Comparison of ENCODE assay signal across 18 cellular contexts in the genomic region with DNA sequence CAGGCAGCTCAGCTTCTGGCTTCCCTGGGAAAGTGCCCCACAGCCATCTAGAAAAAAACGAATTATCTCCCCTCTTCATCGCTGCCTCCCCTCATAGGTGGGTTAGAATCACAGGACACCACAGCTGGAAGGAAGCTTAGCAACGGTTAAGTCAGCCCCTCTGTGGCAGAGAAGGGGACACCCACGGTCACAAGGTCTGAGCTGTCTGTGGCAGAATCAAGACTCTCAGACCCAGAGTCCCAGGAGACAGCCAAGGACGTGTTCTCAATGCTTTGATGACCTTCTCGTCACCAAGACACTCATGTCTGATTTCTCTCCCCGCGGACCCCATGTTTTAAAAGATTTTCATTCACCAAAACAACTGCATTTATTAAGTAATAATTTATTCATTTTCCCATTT.
A peak's percentile ranks its signal among the peaks of the same experiment; 100 is the strongest.
DNase-seq lines count a peak whose midpoint lies in the region; ATAC-seq, FAIRE-seq and TF ChIP-seq lines count a peak whose summit lies in the region.
"Had no signal": no experiment of that assay in that cellular context is flagged by ENCODE, and none has a peak within 500 bp of the region (broad histone marks: within the 10 kb centered on the region; RNA-seq: fewer than 3 reads in every experiment).

No MANE protein-coding gene starts in this region.

- H3K23ac ChIP-seq in H1 (ENCODE audit: insufficient read length), result no peak overlapping the region
- H3K23ac ChIP-seq in neuronal stem cell (ENCODE audit: low read depth, low read length, poor library complexity), result peak overlapping the region; percentile 5

- H4K5ac ChIP-seq in H1 (ENCODE audit: insufficient read length, low read depth, low read length), result no peak overlapping the region

- H3K27me3 Mint-ChIP-seq in natural killer cell (ENCODE audit: low read depth in 2 of 2), result no peaks in the 10 kb centered on the region
- no peaks in the 10 kb centered on the region for H3K27me3 Mint-ChIP-seq in CD8-positive, alpha-beta T cell (ENCODE audit: low read depth)

- FAIRE-seq in H1 (lab: Jason Lieb, UNC), result no peak

- H3K9ac ChIP-seq in BLaER1 (peak overlapping the region; percentile 60), Karpas-422 (ENCODE audit: low read length) (0 out of 2 replicates have a peak overlapping the region, but pooled peaks have one; percentile 10), H1 (replicated peaks in 1 of 4; ENCODE audit: extremely low read depth in 1 of 4, low read depth in 3 of 4, low read length in 3 of 4) (no peak overlapping the region), neuronal stem cell (ENCODE audit: low read depth, low read length, poor library complexity) (no peak overlapping the region)

- H3K27ac ChIP-seq in BLaER1 (peak overlapping the region; percentile 83), Karpas-422 (ENCODE audit: low read length) (peak overlapping the region; percentile 84; the same call in 1 of the 2 replicates), H1 (ENCODE audit: low read depth, low read length) (no peak overlapping the region), neuronal stem cell (replicated peaks; ENCODE audit: low read length) (no peak overlapping the region)
- H3K27ac ChIP-seq in CD8-positive, alpha-beta T cell (ENCODE audit: low read depth, low read length), result no peak overlapping the region
- H3K27ac ChIP-seq: HL-60 had no signal

- CTCF ChIA-PET in H1 (lab: Charles Lee; ENCODE audit: partially characterized antibody), result interaction anchor here (1.7 kb wide), 1 partner anchor 40 kb away, joined by 4 read pairs; no protein-coding TSS in a partner anchor
- CTCF ChIA-PET in CD8-positive, alpha-beta T cell (lab: Charles Lee), result no interaction called here

- no peaks in the 10 kb centered on the region for H3K9me3 Mint-ChIP-seq in natural killer cell
- H3K9me3 Mint-ChIP-seq in CD8-positive, alpha-beta T cell, result no peaks in the 10 kb centered on the region
- H3K9me3 Mint-ChIP-seq: CD8-positive, alpha-beta memory T cell had no signal

- H3K27ac Mint-ChIP-seq in natural killer cell, result no peak overlapping the region
- H3K27ac Mint-ChIP-seq in CD8-positive, alpha-beta T cell, result no peak overlapping the region
- H3K27ac Mint-ChIP-seq: CD14-positive monocyte, HFFc6 had no signal

- peaks cover 25 to 30% of the 10 kb centered on the region in 2 donors for H3K4me1 Mint-ChIP-seq in natural killer cell
- peaks cover 22% of the 10 kb centered on the region for H3K4me1 Mint-ChIP-seq in CD8-positive, alpha-beta T cell (ENCODE audit: low read depth)

- no peak for ATAC-seq in natural killer cell
- ATAC-seq in CD8-positive, alpha-beta T cell, result no peak

- peak overlapping the region; percentile 89 for H3K4me2 ChIP-seq in BLaER1
- H3K4me2 ChIP-seq in Karpas-422 (ENCODE audit: low read depth, low read length, poor library complexity, severe bottlenecking), result peak overlapping the region; percentile 49
- H3K4me2 ChIP-seq in H1 (ENCODE audit: insufficient read depth in 1 of 2, low read depth in 2 of 2, low read length in 2 of 2), result no peak overlapping the region
- H3K4me2 ChIP-seq in neuronal stem cell (ENCODE audit: insufficient read depth, low read length, poor library complexity, severe bottlenecking), result no peak overlapping the region

- H3K79me2 ChIP-seq in Karpas-422 (ENCODE audit: low read length), result no peaks in the 10 kb centered on the region
- no peaks in the 10 kb centered on the region for H3K79me2 ChIP-seq in H1 (ENCODE audit: control insufficient read depth in 1 of 2, insufficient read depth in 2 of 2, low read length in 2 of 2)

- H3K36me3 Mint-ChIP-seq in natural killer cell, result no peaks in the 10 kb centered on the region
- H3K36me3 Mint-ChIP-seq in CD8-positive, alpha-beta T cell, result no peaks in the 10 kb centered on the region

- H4K91ac ChIP-seq in H1 (replicated peaks; ENCODE audit: insufficient read length, low read length) (no peak overlapping the region), neuronal stem cell (ENCODE audit: low read depth, low read length, poor library complexity) (no peak overlapping the region)

- no peaks in the 10 kb centered on the region for H3K36me3 ChIP-seq in BLaER1
- no peaks in the 10 kb centered on the region for H3K36me3 ChIP-seq in Karpas-422 (ENCODE audit: insufficient read depth, low read length)
- no peaks in the 10 kb centered on the region for H3K36me3 ChIP-seq in H1 (ENCODE audit: control insufficient read depth in 2 of 4, insufficient read depth in 4 of 4, low read length in 3 of 4)
- H3K36me3 ChIP-seq in neuronal stem cell (replicated peaks in 1 of 2; ENCODE audit: control insufficient read depth in 2 of 2, insufficient read depth in 2 of 2, low read length in 2 of 2), result no peaks in the 10 kb centered on the region
- H3K36me3 ChIP-seq in CD8-positive, alpha-beta T cell (ENCODE audit: insufficient read depth, low read length), result no peaks in the 10 kb centered on the region

- H3K14ac ChIP-seq in H1 (ENCODE audit: insufficient read length) (no peak overlapping the region), neuronal stem cell (ENCODE audit: low read length) (no peak overlapping the region)

- no peak overlapping the region for H3K56ac ChIP-seq in H1 (replicated peaks; ENCODE audit: insufficient read length, low read depth, low read length)

- H4K20me1 ChIP-seq in BLaER1, result no peaks in the 10 kb centered on the region
- no peaks in the 10 kb centered on the region for H4K20me1 ChIP-seq in Karpas-422 (ENCODE audit: insufficient read depth, low read depth, low read length)
- H4K20me1 ChIP-seq in H1 (replicated peaks in 1 of 2; ENCODE audit: control insufficient read depth in 1 of 2, insufficient read depth in 2 of 2, low read length in 2 of 2), result no peaks in the 10 kb centered on the region

- H3K4me3 Mint-ChIP-seq in natural killer cell, result no peak overlapping the region
- H3K4me3 Mint-ChIP-seq in CD8-positive, alpha-beta T cell, result no peak overlapping the region
- H3K4me3 Mint-ChIP-seq: CD14-positive monocyte; CD8-positive, alpha-beta memory T cell; HFFc6 had no signal

- H3K4me3 ChIP-seq in BLaER1, result no peak overlapping the region; the same call in 1 of the 2 replicates
- H3K4me3 ChIP-seq in Karpas-422 (ENCODE audit: low read length), result no peak overlapping the region
- H3K4me3 ChIP-seq in H1 (ENCODE audit: extremely low read depth in 1 of 4, insufficient read depth in 2 of 4, low read depth in 3 of 4, low read length in 4 of 4), result no peak overlapping the region
- H3K4me3 ChIP-seq in neuronal stem cell (ENCODE audit: low read length in 2 of 2), result no peak overlapping the region
- H3K4me3 ChIP-seq in CD8-positive, alpha-beta T cell (ENCODE audit: low read depth, low read length), result no peak overlapping the region

- no peak overlapping the region for H2BK20ac ChIP-seq in H1 (ENCODE audit: low read length)

- 87% methylated on average over 8 of the region's 8 CpGs; no CpG with 5 or more reads in 1 of the 2 experiments for WGBS in H1 (ENCODE audit: extremely low coverage in 1 of 2, insufficient coverage in 1 of 2, insufficient read length in 1 of 2, insufficient replicate concordance in 2 of 2, low coverage in 1 of 2, low lambda C conversion rate in 2 of 2, missing lambda C conversion rate in 1 of 2), 2 experiments
- no CpG with 5 or more reads among the region's 8 CpGs for WGBS in neuronal stem cell (ENCODE audit: extremely low coverage in 2 of 2, insufficient read length in 2 of 2, insufficient replicate concordance in 1 of 2), 2 donors

- H2AFZ ChIP-seq in Karpas-422 (ENCODE audit: low read length) (no peak overlapping the region), H1 (ENCODE audit: low read length) (no peak overlapping the region), neuronal stem cell (ENCODE audit: low read length) (no peak overlapping the region)

- no peaks in the 10 kb centered on the region for H3K79me1 ChIP-seq in H1 (ENCODE audit: low read depth, low read length)
- H3K79me1 ChIP-seq in neuronal stem cell (ENCODE audit: low read depth, low read length), result no peaks in the 10 kb centered on the region

- no peak for TF ChIP-seq RAD21 in H1 (IDR thresholded peaks at IDR 0.05 in 1 of 2, conservative IDR thresholded peaks at IDR 0.05 in 1 of 2; ENCODE audit: low read depth in 2 of 2, low read length in 2 of 2)

- no peak for DNase-seq in Karpas-422
- no peak for DNase-seq in H1 (ENCODE audit: low read depth in 1 of 2, low spot score in 2 of 2)
- no peak for DNase-seq in neuronal stem cell (ENCODE audit: low spot score)
- no peak for DNase-seq in natural killer cell
- DNase-seq in CD8-positive, alpha-beta T cell, result no peak
- no peak for DNase-seq in nucleus accumbens (lab: John Stamatoyannopoulos, UW)
- no peak for DNase-seq in NCI-H2196 treated with DMSO at 0.1 percent for 48 hours (lab: John Stamatoyannopoulos, UW; ENCODE audit: unreplicated experiment)
- DNase-seq: ACHN; Caco-2; CD8-positive, alpha-beta memory T cell; DMS53; GF-D8; HCEC 1CT; HFFc6; IMR-90 had no signal

- H4K8ac ChIP-seq in H1 (ENCODE audit: extremely low read depth, insufficient read depth, low read length) (peak overlapping the region; percentile 41; the same call in 1 of the 2 replicates), neuronal stem cell (ENCODE audit: low read depth, low read length) (no peak overlapping the region)

- H3K4me1 ChIP-seq in BLaER1 (peaks cover 82% of the 10 kb centered on the region), Karpas-422 (ENCODE audit: low read length) (peaks cover 71% of the 10 kb centered on the region), H1 (replicated peaks in 1 of 4; ENCODE audit: control insufficient read depth in 3 of 4, insufficient read depth in 4 of 4, low read length in 3 of 4) (peaks cover 1 to 11% (median 5%) of the 10 kb centered on the region in 4 experiments; a peak in 5 of 7 replicates), neuronal stem cell (ENCODE audit: control insufficient read depth in 2 of 2, insufficient read depth in 1 of 2, low read depth in 1 of 2, low read length in 2 of 2) (peaks cover 9 to 15% of the 10 kb centered on the region in 2 donors)
- H3K4me1 ChIP-seq in CD8-positive, alpha-beta T cell (ENCODE audit: insufficient read depth, low read length), result peaks cover 11% of the 10 kb centered on the region
- H3K4me1 ChIP-seq: Caco-2 had no signal

- no peak overlapping the region for H2AK5ac ChIP-seq in H1 (ENCODE audit: low read depth, low read length)
- no peak overlapping the region for H2AK5ac ChIP-seq in neuronal stem cell (ENCODE audit: low read depth, low read length)

- H3K18ac ChIP-seq in H1 (ENCODE audit: extremely low read depth, low read length) (no peak overlapping the region), neuronal stem cell (ENCODE audit: low read length) (peak overlapping the region; percentile 44)

- no peaks in the 10 kb centered on the region for H3K23me2 ChIP-seq in H1 (ENCODE audit: low read depth, low read length)

- no peaks in the 10 kb centered on the region for H3K9me2 ChIP-seq in Karpas-422 (replicated peaks; ENCODE audit: insufficient read depth, low read length)

- no peak overlapping the region for H2BK5ac ChIP-seq in H1 (ENCODE audit: low read depth, low read length)
- no peak overlapping the region for H2BK5ac ChIP-seq in neuronal stem cell (ENCODE audit: low read length)

- H3K4ac ChIP-seq in H1 (replicated peaks; ENCODE audit: insufficient read length, low read depth, low read length), result no peak overlapping the region
- no peak overlapping the region for H3K4ac ChIP-seq in neuronal stem cell (ENCODE audit: low read length)

- POLR2A ChIA-PET in H1 (lab: Charles Lee; ENCODE audit: partially characterized antibody), result no interaction called here
- POLR2A ChIA-PET in CD8-positive, alpha-beta T cell (lab: Charles Lee), result no interaction called here

- no peaks in the 10 kb centered on the region for H3K27me3 ChIP-seq in BLaER1
- H3K27me3 ChIP-seq in Karpas-422 (ENCODE audit: low read length), result no peaks in the 10 kb centered on the region
- H3K27me3 ChIP-seq in H1 (replicated peaks in 1 of 4; ENCODE audit: control insufficient read depth in 3 of 4, extremely low read depth in 1 of 4, insufficient read depth in 3 of 4, low read length in 3 of 4), result no peaks in the 10 kb centered on the region
- H3K27me3 ChIP-seq in neuronal stem cell (ENCODE audit: control insufficient read depth in 3 of 3, insufficient read depth in 3 of 3, low read depth in 1 of 3, low read length in 3 of 3), result no peaks in the 10 kb centered on the region
- no peaks in the 10 kb centered on the region for H3K27me3 ChIP-seq in CD8-positive, alpha-beta T cell (ENCODE audit: insufficient read depth, low read length)

- intact Hi-C loops in natural killer cell (cut with micrococcal nuclease), result no loop called here
- intact Hi-C loops in CD8-positive, alpha-beta T cell (cut with DNase I, micrococcal nuclease), result no loop called here

- H2BK12ac ChIP-seq in H1 (ENCODE audit: low read depth, low read length) (no peak overlapping the region), neuronal stem cell (ENCODE audit: low read length) (no peak overlapping the region)

- no peak for TF ChIP-seq EP300 in H1 (IDR thresholded peaks at IDR 0.05; ENCODE audit: borderline replicate concordance in 1 of 2, low read depth in 2 of 2, low read length in 2 of 2)

- TF ChIP-seq CTCF in H1 (IDR thresholded peaks at IDR 0.05; ENCODE audit: control extremely low read depth in 1 of 3, insufficient read depth in 1 of 3, low read depth in 1 of 3, low read length in 3 of 3) (no peak), natural killer cell (IDR thresholded peaks at IDR 0.05) (no peak)
- TF ChIP-seq CTCF in CD8-positive, alpha-beta T cell (IDR thresholded peaks at IDR 0.05), result no peak

- peaks cover 6% of the 10 kb centered on the region; the same call in 1 of the 2 replicates for H3K9me3 ChIP-seq in BLaER1
- no peaks in the 10 kb centered on the region for H3K9me3 ChIP-seq in Karpas-422 (ENCODE audit: low read length)
- no peaks in the 10 kb centered on the region for H3K9me3 ChIP-seq in H1 (ENCODE audit: insufficient read depth in 2 of 2, low read depth in 1 of 2, low read length in 1 of 2)
- H3K9me3 ChIP-seq in neuronal stem cell (replicated peaks in 1 of 2; ENCODE audit: control insufficient read depth in 2 of 2, insufficient read depth in 1 of 2, low read depth in 1 of 2, low read length in 2 of 2), result no peaks in the 10 kb centered on the region
- no peaks in the 10 kb centered on the region for H3K9me3 ChIP-seq in CD8-positive, alpha-beta T cell (ENCODE audit: low read length)
- H3K9me3 ChIP-seq: Caco-2 had no signal

- H2BK120ac ChIP-seq in H1 (replicated peaks; ENCODE audit: low read depth, low read length), result no peak overlapping the region
- no peak overlapping the region for H2BK120ac ChIP-seq in neuronal stem cell (ENCODE audit: low read depth, low read length)

- H2BK15ac ChIP-seq in H1 (ENCODE audit: low read length), result no peak overlapping the region
- no peak overlapping the region for H2BK15ac ChIP-seq in neuronal stem cell (ENCODE audit: low read length)

- TF ChIP-seq POLR2A in H1 (IDR thresholded peaks at IDR 0.05; ENCODE audit: control extremely low read depth in 1 of 2, low read depth in 2 of 2, low read length in 2 of 2), result no peak

Comparison
In these comparisons a context has a peak if more than half of its experiments do, and no peak if none do; other contexts are left out.
1. H3K27ac ChIP-seq: peak in BLaER1 (single experiment) and Karpas-422 (single experiment); none in H1 (single experiment), neuronal stem cell (single experiment) and CD8-positive, alpha-beta T cell (single experiment).
2. H3K4me2 ChIP-seq: peak in BLaER1 (single experiment) and Karpas-422 (single experiment); none in H1 (0 of 2) and neuronal stem cell (single experiment).
3. H3K9ac ChIP-seq: peak in BLaER1 (single experiment) and Karpas-422 (single experiment); none in H1 (0 of 4) and neuronal stem cell (single experiment).